21 cellular contexts compared by ENCODE assay signal in the genomic region with DNA sequence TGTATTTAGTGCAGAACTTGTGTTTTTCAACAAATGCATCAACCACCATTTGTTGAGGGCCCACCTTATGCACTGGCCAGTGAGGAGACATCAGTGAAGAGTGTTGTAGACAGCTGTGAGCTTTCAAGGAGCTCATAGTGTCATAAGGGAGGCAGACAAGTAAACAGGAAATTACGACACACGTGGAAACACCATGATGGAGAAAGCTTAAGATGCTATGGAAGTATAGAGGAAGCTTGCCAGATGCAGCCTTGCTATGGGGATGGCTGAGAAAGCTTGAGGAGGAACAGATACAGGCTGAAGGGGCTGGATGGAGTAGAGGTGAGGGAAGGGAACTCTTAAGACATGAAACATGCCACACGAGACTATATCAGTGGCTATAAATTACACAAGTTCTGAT. TPM values are rescaled to one million over a fixed set of nuclear protein-coding genes. Genes with fewer than 3 reads are reported as not detected.
DNase-seq lines count a peak whose midpoint lies in the region; ATAC-seq and TF ChIP-seq lines count a peak whose summit lies in the region.
"Had no signal": no experiment of that assay in that cellular context is flagged by ENCODE, and none has a peak within 500 bp of the region (broad histone marks: within the 10 kb centered on the region; RNA-seq: fewer than 3 reads in every experiment).

No MANE protein-coding gene starts in this region.

- in situ Hi-C loops in KBM-7 (cut with MboI; ENCODE audit: low pct_unique_long_range_greater_than_20kb, low sequenced_read_pairs): no loop called here

- H3K4me3 ChIP-seq in NB4 (ENCODE audit: low read depth, low read length) (no peak overlapping the region), epithelial cell of esophagus (ENCODE audit: low read length) (no peak overlapping the region), neutrophil (ENCODE audit: low read depth in 1 of 2, low read length in 1 of 2) (peak overlapping the region in 1 of 2 experiments; percentile 6)
- H3K4me3 ChIP-seq: BLaER1 had no signal

- TF ChIP-seq CTCF in NB4 (IDR thresholded peaks at IDR 0.05; ENCODE audit: low read depth, low read length): no peak
- no peak for TF ChIP-seq CTCF in epithelial cell of esophagus (IDR thresholded peaks at IDR 0.05; ENCODE audit: insufficient read depth, low read depth, low read length, missing control alignments)
- no peak for TF ChIP-seq CTCF in neutrophil (IDR thresholded peaks at IDR 0.05)

- no peak overlapping the region for H3K27ac Mint-ChIP-seq in activated T-cell treated with anti-CD3 and anti-CD28 coated beads, Interleukin-2, amount 50 U/mL, for 72 hours
- H3K27ac Mint-ChIP-seq: activated naive CD8-positive, alpha-beta T cell treated with anti-CD3 and anti-CD28 coated beads, Interleukin-2, amount 10 ng/mL, durations not matched to agents 7 days and 5 days; naive B cell had no signal

- no peaks in the 10 kb centered on the region for H3K9me3 Mint-ChIP-seq in activated T-cell treated with anti-CD3 and anti-CD28 coated beads, Interleukin-2, amount 50 U/mL, for 72 hours
- H3K9me3 Mint-ChIP-seq: activated naive CD8-positive, alpha-beta T cell treated with anti-CD3 and anti-CD28 coated beads, Interleukin-2, amount 10 ng/mL, durations not matched to agents 7 days and 5 days had no signal

- H3K4me1 Mint-ChIP-seq in activated T-cell treated with anti-CD3 and anti-CD28 coated beads, Interleukin-2, amount 50 U/mL, for 72 hours (ENCODE audit: low read depth): no peaks in the 10 kb centered on the region
- H3K4me1 Mint-ChIP-seq: naive B cell had no signal

- peaks cover 33 to 37% of the 10 kb centered on the region in 2 experiments for H3K4me1 ChIP-seq in neutrophil (ENCODE audit: control insufficient read depth in 1 of 2, insufficient read depth in 1 of 2, low read depth in 1 of 2, low read length in 1 of 2)
- H3K4me1 ChIP-seq: BLaER1 had no signal

- no peaks in the 10 kb centered on the region for H3K27me3 ChIP-seq in neutrophil
- H3K27me3 ChIP-seq: BLaER1 had no signal

- H3K27me3 Mint-ChIP-seq in activated T-cell treated with anti-CD3 and anti-CD28 coated beads, Interleukin-2, amount 50 U/mL, for 72 hours (ENCODE audit: low read depth): peaks cover 71% of the 10 kb centered on the region

- no peaks in the 10 kb centered on the region for H3K9me3 ChIP-seq in neutrophil

- H3K27ac ChIP-seq in neutrophil: peak overlapping the region; percentile 82
- H3K27ac ChIP-seq: 22Rv1, BLaER1 had no signal

- no peaks in the 10 kb centered on the region for H3K36me3 ChIP-seq in neutrophil
- H3K36me3 ChIP-seq: BLaER1 had no signal

- DNase-seq in DMS 273 (lab: John Stamatoyannopoulos, UW; ENCODE audit: unreplicated experiment) (peak; percentile 25), DMS 273 treated with DMSO at 0.1 percent for 48 hours (lab: John Stamatoyannopoulos, UW) (no peak), NB4 (ENCODE audit: low read depth) (peak; percentile 6), epithelial cell of esophagus (ENCODE audit: low read depth) (peak; percentile 47), KBM-7 (no peak)
- DNase-seq in activated T-cell treated with anti-CD3 and anti-CD28 coated beads, Interleukin-2, amount 50 U/mL, for 72 hours: no peak
- DNase-seq: activated CD4-positive, alpha-beta T cell treated with anti-CD3 and anti-CD28 coated beads, Interleukin-2, amount 50 U/mL, for 48 hours; activated CD8-positive, alpha-beta memory T cell treated with anti-CD3 and anti-CD28 coated beads, Interleukin-2, amount 50 U/mL, for 48 hours; activated effector memory CD4-positive, alpha-beta T cell treated with Interleukin-2 at 50 U/mL for 16 hours; activated naive CD8-positive, alpha-beta T cell treated with anti-CD3 and anti-CD28 coated beads, Interleukin-2, amount 10 ng/mL, durations not matched to agents 7 days and 5 days; effector CD8-positive, alpha-beta T cell; left cardiac atrium; naive B cell; NCI-H2081 treated with DMSO at 0.1 percent for 48 hours; NCI-H510A; stimulated activated CD4-positive, alpha-beta T cell treated with anti-CD3 and anti-CD28 coated beads, Interleukin-4, amount 100 ng/mL, for 24 hours; stimulated activated naive CD8-positive, alpha-beta T cell treated with anti-CD3 and anti-CD28 coated beads, Interleukin-15, Interleukin-2, amounts not matched to agents 100 U/mL and 50 U/mL, for 24 hours had no signal

- no peak for ATAC-seq in GM18870 (IDR thresholded peaks at IDR 0.05; ENCODE audit: unreplicated experiment)
- no peak for ATAC-seq in activated T-cell treated with anti-CD3 and anti-CD28 coated beads, Interleukin-2, amount 50 U/mL, for 72 hours (replicated peaks in 1 of 2)
- ATAC-seq: left cardiac atrium; stimulated activated naive CD8-positive, alpha-beta T cell treated with anti-CD3 and anti-CD28 coated beads, Interleukin-15, Interleukin-2, amounts not matched to agents 100 U/mL and 50 U/mL, for 24 hours had no signal

- no peak overlapping the region for H3K4me3 Mint-ChIP-seq in activated T-cell treated with anti-CD3 and anti-CD28 coated beads, Interleukin-2, amount 50 U/mL, for 72 hours
- H3K4me3 Mint-ChIP-seq: activated naive CD8-positive, alpha-beta T cell treated with anti-CD3 and anti-CD28 coated beads, Interleukin-2, amount 10 ng/mL, durations not matched to agents 7 days and 5 days; naive B cell had no signal

- TF ChIP-seq POLR2A in NB4 (IDR thresholded peaks at IDR 0.05; ENCODE audit: extremely low read depth, insufficient read length): no peak

- no peaks in the 10 kb centered on the region for H3K36me3 Mint-ChIP-seq in activated T-cell treated with anti-CD3 and anti-CD28 coated beads, Interleukin-2, amount 50 U/mL, for 72 hours (ENCODE audit: insufficient read depth in 2 of 2)
- H3K36me3 Mint-ChIP-seq: activated naive CD8-positive, alpha-beta T cell treated with anti-CD3 and anti-CD28 coated beads, Interleukin-2, amount 10 ng/mL, durations not matched to agents 7 days and 5 days; naive B cell had no signal

RNA-seq across cellular contexts. Expression of gene PSMD6, which starts 50.8 kb away (rescaled TPM):
- 10 to 100 TPM; 83.4 to 90.3 TPM for total RNA-seq in activated T-cell treated with anti-CD3 and anti-CD28 coated beads, Interleukin-2, amount 50 U/mL, for 72 hours

Comparison
In these comparisons a context has a peak if more than half of its experiments do, and no peak if none do; other contexts are left out.
1. DNase-seq: peak in DMS 273 (single experiment), NB4 (single experiment) and epithelial cell of esophagus (single experiment); none in DMS 273 treated with DMSO at 0.1 percent for 48 hours (single experiment), KBM-7 (single experiment) and activated T-cell treated with anti-CD3 and anti-CD28 coated beads, Interleukin-2, amount 50 U/mL, for 72 hours (0 of 2).